In the genomic region with DNA sequence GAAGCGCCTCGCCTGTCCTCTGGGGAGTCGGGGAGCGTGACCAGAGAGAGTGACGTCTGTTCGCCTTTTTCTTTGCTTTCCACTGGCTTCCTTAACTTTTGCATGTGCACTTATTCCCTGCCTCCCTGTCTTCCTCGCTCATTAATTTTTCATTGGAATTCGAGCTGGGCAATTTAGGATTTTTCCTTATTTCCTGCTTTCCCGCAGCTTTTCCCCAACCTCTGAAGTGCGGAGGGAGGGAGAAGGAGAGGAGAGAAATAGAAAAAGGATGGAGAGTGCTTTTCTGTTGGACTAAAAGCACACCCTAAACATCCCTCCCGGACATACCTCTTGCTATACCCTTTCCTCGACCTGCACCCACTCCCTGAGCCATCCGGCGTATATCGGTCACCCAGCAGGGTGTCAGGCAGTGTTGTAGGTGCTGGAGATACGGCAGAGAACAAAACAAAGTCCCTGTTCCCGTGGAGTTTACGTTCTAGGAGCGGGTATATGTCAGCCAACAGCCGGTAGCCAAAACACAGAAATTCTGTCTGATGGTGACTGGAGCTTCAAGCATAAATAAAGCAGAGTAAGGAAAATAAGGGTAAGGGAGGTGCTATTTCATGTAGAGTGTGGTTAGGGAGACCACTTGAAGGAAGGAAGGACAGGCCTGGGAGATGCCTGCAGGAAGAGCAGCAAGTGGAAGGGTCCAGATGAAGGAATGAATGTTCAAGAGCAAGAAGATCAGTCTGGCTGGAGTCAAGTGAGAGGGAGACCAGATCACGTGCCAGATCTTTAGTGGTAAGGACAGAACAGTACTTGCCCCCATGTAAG, we compare ENCODE assay signal across 8 cellular contexts. TPM values are rescaled to one million over a fixed set of nuclear protein-coding genes. Genes with fewer than 3 reads are reported as not detected.
DNase-seq lines count a peak whose midpoint lies in the region; ATAC-seq and TF ChIP-seq lines count a peak whose summit lies in the region.

No MANE protein-coding gene starts in this region.

- peak overlapping the region; percentile 82 for H3K9ac ChIP-seq in DND-41 (ENCODE audit: low read depth, low read length)

- H3K27ac ChIP-seq in DND-41 (ENCODE audit: low read length), result peak overlapping the region; percentile 77
- H3K27ac ChIP-seq in dorsolateral prefrontal cortex, result peak overlapping the region in 56 of 59 donors; percentile 64 to 97 (median 92)

- peaks cover 20% of the 10 kb centered on the region for H3K36me3 ChIP-seq in DND-41 (ENCODE audit: insufficient read depth, low read length)

- H3K4me1 ChIP-seq in DND-41 (ENCODE audit: insufficient read depth, low read length), result peaks cover 39% of the 10 kb centered on the region

- peaks cover 10% of the 10 kb centered on the region for H3K27me3 Mint-ChIP-seq in neural crest cell (ENCODE audit: low read depth)

- no peaks in the 10 kb centered on the region for H3K27me3 ChIP-seq in DND-41 (ENCODE audit: insufficient read depth, low read length, poor library complexity)
- H3K27me3 ChIP-seq in dorsolateral prefrontal cortex, result no peaks in the 10 kb centered on the region

- H3K9me3 ChIP-seq in DND-41 (ENCODE audit: insufficient read depth, low read length, severe bottlenecking), result no peaks in the 10 kb centered on the region

- H3K36me3 Mint-ChIP-seq in neural crest cell (ENCODE audit: low read depth), result peaks cover 4% of the 10 kb centered on the region

- H4K20me1 ChIP-seq in DND-41 (ENCODE audit: insufficient read depth, low read length), result peaks cover 23% of the 10 kb centered on the region

- H3K4me3 ChIP-seq in DND-41 (ENCODE audit: low read depth in 1 of 2, low read length in 2 of 2) (peak overlapping the region; percentile 67 to 72; a peak in 3 of 4 replicates), dorsolateral prefrontal cortex (peak overlapping the region; percentile 29 to 98 (median 88))

- DNase-seq in DND-41 (no peak), NCI-H345 treated with DMSO at 0.1 percent for 48 hours (lab: John Stamatoyannopoulos, UW; ENCODE audit: unreplicated experiment) (peak; percentile 71), dorsolateral prefrontal cortex (no peak), neural crest cell (ENCODE audit: low read depth, low spot score) (no peak), OCI-M1 (lab: John Stamatoyannopoulos, UW) (no peak), D341Med (ENCODE audit: low spot score) (no peak), Kasumi-1 (lab: John Stamatoyannopoulos, UW) (no peak), NOMO-1 treated with DMSO at 0.1 percent for 48 hours (lab: John Stamatoyannopoulos, UW; ENCODE audit: unreplicated experiment) (no peak)

- no peak for ATAC-seq in DND-41 (ENCODE audit: insufficient read depth, low read depth)

- intact Hi-C loops in dorsolateral prefrontal cortex (cut with DNase I), result loop anchor here (1.0 to 10.0 kb wide), 6 partner anchors 53 to 210 kb away; a partner anchor contains a TSS

- peak overlapping the region; percentile 69 for H2AFZ ChIP-seq in DND-41 (ENCODE audit: low read depth, low read length)

- no peaks in the 10 kb centered on the region for H3K9me3 Mint-ChIP-seq in neural crest cell

- H3K4me1 Mint-ChIP-seq in neural crest cell, result peaks cover 35% of the 10 kb centered on the region

- peak overlapping the region; percentile 95 for H3K4me3 Mint-ChIP-seq in neural crest cell

- TF ChIP-seq CTCF in DND-41 (IDR thresholded peaks at IDR 0.05; ENCODE audit: borderline replicate concordance, extremely low read depth, low read length, poor library complexity, severe bottlenecking), result no peak
- peak in 2 of 56 donors; percentile 6 to 8 for TF ChIP-seq CTCF in dorsolateral prefrontal cortex (IDR thresholded peaks at IDR 0.05 in 54 of 56, conservative IDR thresholded peaks at IDR 0.05 in 2 of 56; ENCODE audit: low read depth in 1 of 56, partially characterized antibody in 56 of 56)
- no peak for TF ChIP-seq CTCF in neural crest cell (conservative IDR thresholded peaks at IDR 0.05)

- peaks cover 43% of the 10 kb centered on the region for H3K79me2 ChIP-seq in DND-41 (ENCODE audit: insufficient read depth, low read length)

- H3K27ac Mint-ChIP-seq in neural crest cell (ENCODE audit: unreplicated experiment), result peak overlapping the region; percentile 24

- H3K4me2 ChIP-seq in DND-41 (ENCODE audit: insufficient read depth, low read length), result peak overlapping the region; percentile 75

RNA-seq across cellular contexts. Expression of a gene that starts 0.6 kb away (rescaled TPM):
- total RNA-seq in dorsolateral prefrontal cortex (100 to 1,000 TPM in 80 of 120 experiments, 10 to 100 TPM in 40; 85.2 to 155 (median 104) TPM), neural crest cell (89.8 and 90.5 TPM in 2 replicates)
